Comparison of ENCODE assay signal across 8 cellular contexts in the genomic region with DNA sequence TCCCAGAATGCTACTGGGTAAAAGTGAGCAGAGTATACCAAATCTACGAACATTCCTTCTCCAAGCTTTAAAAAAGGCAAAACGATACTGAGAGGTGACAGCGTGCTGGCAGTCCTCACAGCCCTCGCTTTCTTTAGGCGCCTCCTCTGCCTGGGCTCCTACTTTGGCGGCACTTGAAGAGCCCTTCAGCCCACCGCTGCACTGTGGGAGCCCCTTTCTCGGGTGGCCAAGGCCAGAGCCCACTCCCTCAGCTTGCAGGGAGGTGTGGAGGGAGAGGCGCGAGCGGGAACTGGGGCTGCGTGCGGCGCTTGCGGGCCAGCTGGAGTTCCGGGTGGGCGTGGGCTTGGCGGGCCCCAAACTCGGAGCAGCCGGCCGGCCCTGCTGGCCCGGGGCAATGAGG. TPM values are rescaled to one million over a fixed set of nuclear protein-coding genes. Genes with fewer than 3 reads are reported as not detected.
DNase-seq lines count a peak whose midpoint lies in the region; ATAC-seq and TF ChIP-seq lines count a peak whose summit lies in the region.
"Not testable (repeated sequence)": the region's sequence is repeated elsewhere in the genome, so short reads cannot be mapped to it uniquely, and the experiment has no call there.

No MANE protein-coding gene starts in this region.

- peak overlapping the region; percentile 30 for H3K4me3 Mint-ChIP-seq in activated CD4-positive, alpha-beta T cell treated with anti-CD3 and anti-CD28 coated beads, Interleukin-2, amount 10 ng/mL, durations not matched to agents 7 days and 5 days

- ATAC-seq in heart right ventricle = not testable (repeated sequence)

- CTCF ChIA-PET in activated CD4-positive, alpha-beta T cell treated with anti-CD3 and anti-CD28 coated beads, Interleukin-2, amount 10 ng/mL, durations not matched to agents 7 days and 5 days (lab: Charles Lee) = interaction anchor here (1.0 to 3.7 kb wide), 7 partner anchors 10 to 171 kb away, joined by 3 to 18 read pairs (median 5); partner anchors contain the start of gene ARID5B

- H3K27ac Mint-ChIP-seq in activated CD4-positive, alpha-beta T cell treated with anti-CD3 and anti-CD28 coated beads, Interleukin-2, amount 10 ng/mL, durations not matched to agents 7 days and 5 days = peak overlapping the region; percentile 50

- H3K27me3 ChIP-seq in heart right ventricle; muscle layer of colon (ENCODE audit: control insufficient read depth in 1 of 2, insufficient read depth in 2 of 2, low read length in 2 of 2); spleen (replicated peaks in 1 of 7); tibial nerve: not testable (repeated sequence)

- H3K4me1 ChIP-seq in heart right ventricle = peaks cover 0 to 20% (median 7%) of the 10 kb centered on the region in 9 donors
- peaks cover 12% of the 10 kb centered on the region for H3K4me1 ChIP-seq in muscle layer of colon (ENCODE audit: insufficient read depth, low read length)
- not testable (repeated sequence) for H3K4me1 ChIP-seq in spleen
- peaks cover 0 to 14% (median 4%) of the 10 kb centered on the region in 4 donors for H3K4me1 ChIP-seq in tibial nerve

- not testable (repeated sequence) for TF ChIP-seq POLR2A in spleen (IDR thresholded peaks at IDR 0.05); tibial nerve (IDR thresholded peaks at IDR 0.05)

- TF ChIP-seq EP300 in tibial nerve (IDR thresholded peaks at IDR 0.05) = not testable (repeated sequence)

- H3K4me1 Mint-ChIP-seq in activated CD4-positive, alpha-beta T cell treated with anti-CD3 and anti-CD28 coated beads, Interleukin-2, amount 10 ng/mL, durations not matched to agents 7 days and 5 days = not testable (repeated sequence)

- DNase-seq in activated CD4-positive, alpha-beta T cell treated with anti-CD3 and anti-CD28 coated beads, Interleukin-2, amount 10 ng/mL, durations not matched to agents 7 days and 5 days; tibial nerve (ENCODE audit: low spot score in 2 of 2): not testable (repeated sequence)
- DNase-seq in activated gamma-delta T cell treated with Interleukin-2 at 50 U/mL for 16 hours (peak; percentile 9), heart right ventricle (peak in 1 of 2 donors; percentile 15), spleen (peak; percentile 79)
- peak; percentile 12 for DNase-seq in central memory CD4-positive, alpha-beta T cell

- not testable (repeated sequence) for H3K36me3 ChIP-seq in heart right ventricle; muscle layer of colon (ENCODE audit: insufficient read depth, low read length); spleen; tibial nerve

- not testable (repeated sequence) for H3K9ac ChIP-seq in muscle layer of colon (ENCODE audit: low read length)

- POLR2A ChIA-PET in activated CD4-positive, alpha-beta T cell treated with anti-CD3 and anti-CD28 coated beads, Interleukin-2, amount 10 ng/mL, durations not matched to agents 7 days and 5 days (lab: Charles Lee) = not testable (repeated sequence)

- H3K36me3 Mint-ChIP-seq in activated CD4-positive, alpha-beta T cell treated with anti-CD3 and anti-CD28 coated beads, Interleukin-2, amount 10 ng/mL, durations not matched to agents 7 days and 5 days (ENCODE audit: low read depth) = not testable (repeated sequence)

- WGBS in heart right ventricle, 2 donors = 22 to 39% methylated on average over 12 to 22 of the region's 22 CpGs
- WGBS in spleen, 5 donors = 28 to 52% (median 42%) methylated on average over 8 to 22 of the region's 22 CpGs
- 47 to 51% methylated on average over 9 to 21 of the region's 22 CpGs for WGBS in tibial nerve, 2 donors

- H3K27ac ChIP-seq in heart right ventricle (peak overlapping the region in 4 of 10 donors; percentile 31 to 69 (median 54)), spleen (peak overlapping the region; percentile 29 to 78 (median 66)), tibial nerve (peak overlapping the region in 2 of 4 donors; percentile 34 to 54)
- H3K27ac ChIP-seq in muscle layer of colon (ENCODE audit: low read depth, low read length) = not testable (repeated sequence)

- H3K9me3 ChIP-seq in heart right ventricle; muscle layer of colon (ENCODE audit: low read length); spleen; tibial nerve: not testable (repeated sequence)

- intact Hi-C loops in heart right ventricle (cut with DNase I) = loop anchor here in 2 of 10 donors (10.0 kb wide), 1 partner anchor 113 kb away; no protein-coding TSS in a partner anchor
- intact Hi-C loops in spleen (cut with DNase I; ENCODE audit: low total_unique reads) = not testable (repeated sequence)

- H3K4me3 ChIP-seq in GM08714 (ENCODE audit: low read length) = peak overlapping the region; percentile 19; the same call in 1 of the 2 replicates
- peak overlapping the region; percentile 10 to 63 (median 56) for H3K4me3 ChIP-seq in heart right ventricle
- peak overlapping the region; percentile 42 to 46 for H3K4me3 ChIP-seq in muscle layer of colon (ENCODE audit: low read depth in 1 of 2, low read length in 2 of 2)
- peak overlapping the region; percentile 22 to 68 (median 42) for H3K4me3 ChIP-seq in spleen
- H3K4me3 ChIP-seq in tibial nerve = peak overlapping the region in 3 of 4 donors; percentile 27 to 46 (median 44)

- not testable (repeated sequence) for H3K27me3 Mint-ChIP-seq in activated CD4-positive, alpha-beta T cell treated with anti-CD3 and anti-CD28 coated beads, Interleukin-2, amount 10 ng/mL, durations not matched to agents 7 days and 5 days

- not testable (repeated sequence) for TF ChIP-seq CTCF in heart right ventricle (IDR thresholded peaks at IDR 0.05); spleen (IDR thresholded peaks at IDR 0.05 in 8 of 11, conservative IDR thresholded peaks at IDR 0.05 in 3 of 11); tibial nerve (IDR thresholded peaks at IDR 0.05)

- H3K9me3 Mint-ChIP-seq in activated CD4-positive, alpha-beta T cell treated with anti-CD3 and anti-CD28 coated beads, Interleukin-2, amount 10 ng/mL, durations not matched to agents 7 days and 5 days = not testable (repeated sequence)

RNA-seq across cellular contexts. Expression of gene ARID5B, which starts 34.1 kb away (rescaled TPM):
- 10 to 100 TPM; 41.2 to 42.9 TPM for total RNA-seq in activated CD4-positive, alpha-beta T cell treated with anti-CD3 and anti-CD28 coated beads, Interleukin-2, amount 10 ng/mL, durations not matched to agents 7 days and 5 days
- total RNA-seq in heart right ventricle (100 to 1,000 TPM in 1 of 10 donors, 10 to 100 TPM in 9; 12.9 to 108 (median 26.5) TPM), spleen (10 to 100 TPM; 40.1 to 70.7 (median 46.9) TPM), tibial nerve (10 to 100 TPM; 47.4 to 82.2 (median 62.6) TPM)
- polyA plus RNA-seq in heart right ventricle (1 to 10 TPM; 5.3 to 5.8 TPM), spleen (1 to 10 TPM; 5.6 to 9.0 (median 6.8) TPM)
